In the genomic region with DNA sequence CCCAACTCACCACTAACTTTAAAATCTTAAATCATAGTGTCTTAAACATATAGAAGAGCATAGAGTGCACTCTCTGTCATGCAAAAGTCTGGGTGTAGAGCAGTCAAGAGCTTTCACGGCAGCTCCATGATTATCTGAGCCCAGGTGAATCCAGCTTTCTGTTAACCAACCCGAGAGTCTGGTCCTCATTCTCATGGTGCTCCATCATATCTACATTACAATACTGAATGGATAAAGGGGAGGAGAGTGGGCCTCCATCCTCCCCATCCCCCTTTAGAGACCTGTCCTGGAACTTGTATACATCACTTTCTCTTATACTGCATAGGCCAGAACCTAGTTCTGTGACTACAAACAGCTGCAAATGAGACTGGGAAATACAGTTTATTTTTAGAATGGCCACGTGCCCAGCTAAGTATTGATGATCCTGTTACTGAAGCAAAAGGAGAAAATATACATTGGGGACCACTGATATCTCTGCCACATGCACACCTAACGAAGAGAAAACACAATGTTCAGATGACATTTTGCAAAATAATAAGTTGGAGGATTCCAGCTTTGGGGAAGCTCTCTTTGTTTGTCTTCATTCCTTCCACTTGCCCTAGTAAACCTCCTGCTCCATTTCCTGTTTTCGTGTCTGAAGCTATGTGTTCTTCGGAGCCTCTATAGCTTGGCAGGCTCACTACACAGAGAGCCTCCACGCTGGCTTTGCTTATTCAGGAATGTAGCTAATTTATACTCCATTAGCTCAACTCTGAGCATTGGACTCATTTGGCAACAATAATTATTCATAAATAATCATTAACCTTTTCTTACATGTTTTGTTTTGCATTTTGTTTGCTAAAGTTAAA, we compare ENCODE assay signal across 17 cellular contexts.
"Had no signal": no experiment of that assay in that cellular context is flagged by ENCODE, and none has a peak within 500 bp of the region (broad histone marks: within the 10 kb centered on the region; RNA-seq: fewer than 3 reads in every experiment).

No MANE protein-coding gene starts in this region.

- ATAC-seq: activated CD4-positive, CD25-positive, alpha-beta regulatory T cell treated with anti-CD3 and anti-CD28 coated beads, Interleukin-2, amount 50 U/mL, for 24 hours; activated T-helper 17 cell treated with anti-CD3 and anti-CD28 coated beads, Interleukin-2, amount 50 U/mL, for 72 hours; left cardiac atrium had no signal

- H3K4me1 Mint-ChIP-seq: naive B cell had no signal

- H3K27me3 ChIP-seq: breast epithelium had no signal

- DNase-seq: activated CD4-positive, alpha-beta T cell treated with anti-CD3 and anti-CD28 coated beads, Interleukin-2, amount 50 U/mL, for 4 hours; activated naive CD4-positive, alpha-beta T cell treated with Interleukin-2 at 50 U/mL for 16 hours; anterior cingulate cortex; cerebellar nuclear complex; left cardiac atrium; naive B cell; posterior cingulate gyrus; small intestine; stimulated activated CD4-positive, alpha-beta T cell treated with anti-CD3 and anti-CD28 coated beads, Interleukin-4, amount 100 ng/mL, for 4 hours; stimulated activated CD8-positive, alpha-beta memory T cell treated with anti-CD3 and anti-CD28 coated beads, Interleukin-4, amount 100 ng/mL, for 48 hours; stimulated activated naive CD4-positive, alpha-beta T cell treated with Interleukin-2 at 50 U/mL for 16 hours; trophoblast cell had no signal

- H3K9me3 ChIP-seq: breast epithelium had no signal

- H3K27ac ChIP-seq: breast epithelium had no signal

- H3K9me3 Mint-ChIP-seq: dendritic cell treated with granulocyte-macrophage colony-stimulating factor and Interleukin-4, amounts not matched to agents 40 ng/mL and 50 ng/mL, for 4 days had no signal

- H3K4me3 Mint-ChIP-seq: activated T-helper 17 cell treated with anti-CD3 and anti-CD28 coated beads, Interleukin-2, amount 50 U/mL, for 72 hours; dendritic cell treated with granulocyte-macrophage colony-stimulating factor and Interleukin-4, amounts not matched to agents 40 ng/mL and 50 ng/mL, for 4 days; naive B cell; T-helper 2 cell treated with Interferon-gamma antibody and Interleukin-4, amounts not matched to agents 5 μg/mL and 100 μg/mL, for 36 hours had no signal

- H3K27ac Mint-ChIP-seq: activated T-helper 17 cell treated with anti-CD3 and anti-CD28 coated beads, Interleukin-2, amount 50 U/mL, for 72 hours; dendritic cell treated with granulocyte-macrophage colony-stimulating factor and Interleukin-4, amounts not matched to agents 40 ng/mL and 50 ng/mL, for 4 days; T-helper 2 cell treated with Interferon-gamma antibody and Interleukin-4, amounts not matched to agents 5 μg/mL and 100 μg/mL, for 36 hours had no signal
